In genomic region chr5:92942762-92943161, GRCh38 we compare ENCODE assay signal across 1 cellular context.
TF ChIP-seq lines count a peak whose summit lies in the region.

No MANE protein-coding gene starts in this region.

TF ChIP-seq in HepG2, 621 proteins besides CTCF, POLR2A, EP300 and RAD21 (continued from another document and continues in another):
- TF ChIP-seq NONO (IDR thresholded peaks at IDR 0.05) (no peak), NONO (CRISPR knock-in tag; conservative IDR thresholded peaks at IDR 0.05) (0 out of 2 replicates have a peak, but pooled peaks have one; percentile 22), ZBED4 (CRISPR knock-in tag; IDR thresholded peaks at IDR 0.05; ENCODE audit: borderline replicate concordance) (no peak), ZBTB39 (CRISPR knock-in tag; IDR thresholded peaks at IDR 0.05) (no peak), NCOA2 (CRISPR knock-in tag; IDR thresholded peaks at IDR 0.05) (peak; percentile 76), RELA (CRISPR knock-in tag; IDR thresholded peaks at IDR 0.05) (no peak), ZNF737 (CRISPR knock-in tag; IDR thresholded peaks at IDR 0.05; ENCODE audit: borderline replicate concordance) (no peak), CREB1 (IDR thresholded peaks at IDR 0.05) (no peak), CREB1 (CRISPR knock-in tag; IDR thresholded peaks at IDR 0.05) (peak; percentile 74), ZNF17 (CRISPR knock-in tag; IDR thresholded peaks at IDR 0.05) (no peak), DNMT3B (CRISPR knock-in tag; conservative IDR thresholded peaks at IDR 0.05) (no peak), TCF12 (IDR thresholded peaks at IDR 0.05) (no peak), TCF12 (CRISPR knock-in tag; IDR thresholded peaks at IDR 0.05) (no peak), HMG20A (CRISPR knock-in tag; IDR thresholded peaks at IDR 0.05; ENCODE audit: borderline replicate concordance) (peak; percentile 85; the same call in 1 of the 2 replicates), KAT8 (CRISPR knock-in tag; IDR thresholded peaks at IDR 0.05) (peak; percentile 26; the same call in 1 of the 2 replicates), ZNF672 (CRISPR knock-in tag; IDR thresholded peaks at IDR 0.05) (no peak), DPF2 (CRISPR knock-in tag; IDR thresholded peaks at IDR 0.05; ENCODE audit: borderline replicate concordance, low read depth) (no peak), ZNF589 (CRISPR knock-in tag; conservative IDR thresholded peaks at IDR 0.05) (no peak), ZNF605 (CRISPR knock-in tag; IDR thresholded peaks at IDR 0.05) (no peak), FOSL2 (CRISPR knock-in tag; IDR thresholded peaks at IDR 0.05) (no peak), RBAK (CRISPR knock-in tag; IDR thresholded peaks at IDR 0.05) (no peak), ZMAT5 (CRISPR knock-in tag; IDR thresholded peaks at IDR 0.05; ENCODE audit: borderline replicate concordance, low read depth) (no peak), ZNF775 (CRISPR knock-in tag; IDR thresholded peaks at IDR 0.05; ENCODE audit: borderline replicate concordance) (no peak), ZNF234 (CRISPR knock-in tag; conservative IDR thresholded peaks at IDR 0.05) (no peak), ZNF816 (CRISPR knock-in tag; IDR thresholded peaks at IDR 0.05; ENCODE audit: borderline replicate concordance) (no peak), ZKSCAN1 (IDR thresholded peaks at IDR 0.05; ENCODE audit: low read length) (no peak), ZNF687 (CRISPR knock-in tag; IDR thresholded peaks at IDR 0.05) (no peak), MED13 (CRISPR knock-in tag; IDR thresholded peaks at IDR 0.05) (no peak), ZNF7 (CRISPR knock-in tag; IDR thresholded peaks at IDR 0.05) (no peak), HMGXB4 (CRISPR knock-in tag; IDR thresholded peaks at IDR 0.05; ENCODE audit: borderline replicate concordance in 1 of 2, low read depth in 1 of 2) (no peak), ZNF570 (CRISPR knock-in tag; IDR thresholded peaks at IDR 0.05; ENCODE audit: borderline replicate concordance) (no peak), ZNF790 (CRISPR knock-in tag; IDR thresholded peaks at IDR 0.05; ENCODE audit: borderline replicate concordance) (no peak), PRDM4 (CRISPR knock-in tag; IDR thresholded peaks at IDR 0.05; ENCODE audit: borderline replicate concordance) (no peak), STAT5B (CRISPR knock-in tag; IDR thresholded peaks at IDR 0.05) (no peak), THAP9 (CRISPR knock-in tag; IDR thresholded peaks at IDR 0.05; ENCODE audit: borderline replicate concordance) (no peak), PHF20 (CRISPR knock-in tag; IDR thresholded peaks at IDR 0.05) (no peak), ATF7 (IDR thresholded peaks at IDR 0.05) (no peak), ATF7 (CRISPR knock-in tag; IDR thresholded peaks at IDR 0.05) (no peak), SOX13 (IDR thresholded peaks at IDR 0.05) (peak; percentile 18; the same call in 1 of the 2 replicates), SOX13 (CRISPR knock-in tag; conservative IDR thresholded peaks at IDR 0.05 in 1 of 2, IDR thresholded peaks at IDR 0.05 in 1 of 2) (peak in 1 of 2 experiments; percentile 90; a peak in 2 of 4 replicates), RFX3 (CRISPR knock-in tag; IDR thresholded peaks at IDR 0.05) (no peak), BHLHE40 (IDR thresholded peaks at IDR 0.05; ENCODE audit: low read length) (no peak), ZBTB25 (CRISPR knock-in tag; IDR thresholded peaks at IDR 0.05) (0 out of 2 replicates have a peak, but pooled peaks have one; percentile 31), ASH2L (IDR thresholded peaks at IDR 0.05; ENCODE audit: insufficient read length, low read depth, low read length) (peak; percentile 38), ZNF230 (CRISPR knock-in tag; IDR thresholded peaks at IDR 0.05) (no peak), ZNF691 (CRISPR knock-in tag; IDR thresholded peaks at IDR 0.05; ENCODE audit: borderline replicate concordance, low read depth) (no peak), GATAD2A (CRISPR knock-in tag; IDR thresholded peaks at IDR 0.05) (peak; percentile 96), PHF8 (CRISPR knock-in tag; IDR thresholded peaks at IDR 0.05) (no peak), BRD4 (CRISPR knock-in tag; IDR thresholded peaks at IDR 0.05) (no peak), ZNF552 (CRISPR knock-in tag; IDR thresholded peaks at IDR 0.05; ENCODE audit: borderline replicate concordance) (no peak)
